Comparison of ENCODE assay signal across 9 cellular contexts in the genomic region with DNA sequence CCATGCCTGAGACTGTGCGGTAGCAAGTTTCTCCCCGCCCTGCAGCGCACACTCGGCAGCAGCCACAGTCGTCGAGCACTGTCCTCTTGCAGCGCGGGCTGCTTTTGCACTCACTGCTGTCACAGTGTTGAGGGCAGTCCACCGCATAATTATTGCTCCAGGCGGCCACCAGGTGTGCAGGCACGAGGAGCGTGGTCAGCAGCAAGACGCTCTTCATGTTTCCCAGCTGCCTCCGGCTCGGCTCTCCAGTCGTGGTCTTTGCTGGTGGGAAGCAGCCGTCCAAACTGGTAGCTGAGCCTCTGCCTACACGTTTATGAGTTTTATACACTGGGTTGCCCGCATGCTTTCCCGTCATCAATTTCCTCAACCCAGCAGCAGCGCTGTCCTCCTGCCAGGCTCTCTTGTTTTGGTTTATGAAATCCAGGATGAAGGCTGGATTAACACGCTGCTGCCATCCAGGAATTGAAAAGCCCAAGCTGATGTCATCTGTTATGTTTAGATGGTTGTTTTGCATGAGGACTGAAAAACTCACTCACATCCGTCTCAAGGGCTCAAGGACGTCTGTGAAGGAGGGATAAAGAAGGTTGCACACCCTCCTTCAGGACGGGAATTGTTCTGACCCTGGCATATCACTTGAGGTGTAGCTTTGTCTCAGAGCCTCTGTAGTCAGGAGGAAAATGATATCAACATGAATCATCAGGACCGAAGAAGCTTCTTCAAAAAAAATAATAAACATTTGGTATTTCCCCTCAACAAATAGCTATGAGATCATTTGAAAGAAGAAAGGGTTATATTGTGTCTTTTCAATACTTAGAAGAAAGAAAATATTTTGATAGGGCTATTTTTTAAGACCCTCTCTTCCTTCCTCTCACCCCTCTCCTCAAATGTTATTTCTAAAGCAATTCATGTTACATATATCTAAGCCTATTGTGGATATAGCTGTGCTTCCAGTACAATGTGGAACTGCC.
A peak's percentile ranks its signal among the peaks of the same experiment; 100 is the strongest.
DNase-seq lines count a peak whose midpoint lies in the region; ATAC-seq and TF ChIP-seq lines count a peak whose summit lies in the region.
"Had no signal": no experiment of that assay in that cellular context is flagged by ENCODE, and none has a peak within 500 bp of the region (broad histone marks: within the 10 kb centered on the region; RNA-seq: fewer than 3 reads in every experiment).

A gene with protein sequence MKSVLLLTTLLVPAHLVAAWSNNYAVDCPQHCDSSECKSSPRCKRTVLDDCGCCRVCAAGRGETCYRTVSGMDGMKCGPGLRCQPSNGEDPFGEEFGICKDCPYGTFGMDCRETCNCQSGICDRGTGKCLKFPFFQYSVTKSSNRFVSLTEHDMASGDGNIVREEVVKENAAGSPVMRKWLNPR (minus strand): TSS at position 293 of the 968 bp plus-strand sequence. CDS start 76 bp downstream, at position 217.

- no peaks in the 10 kb centered on the region for H3K9me3 ChIP-seq in adipocyte (ENCODE audit: control insufficient read depth, low read length)

- H3K9ac ChIP-seq in adipocyte (ENCODE audit: low read length), result peak within 1 kb of the TSS; percentile 30

- H3K36me3 ChIP-seq in adipocyte (ENCODE audit: control insufficient read depth, insufficient read depth, low read length, severe bottlenecking), result no peaks in the 10 kb centered on the region

- ATAC-seq in HG03342 (IDR thresholded peaks at IDR 0.05; ENCODE audit: unreplicated experiment), result no peak
- ATAC-seq: GM12878 had no signal

- no peaks in the 10 kb centered on the region for H3K27me3 ChIP-seq in adipocyte (replicated peaks; ENCODE audit: control insufficient read depth, insufficient read depth, low read length)

- H3K4me3 ChIP-seq in adipocyte (ENCODE audit: low read length), result peak within 1 kb of the TSS; percentile 72
- H3K4me3 ChIP-seq: GM12878 had no signal

- DNase-seq in GM03348 (ENCODE audit: low spot score), result peak; percentile 59
- DNase-seq in adipocyte (ENCODE audit: low read depth), result peak; percentile 74
- DNase-seq in kidney glomerular epithelial cell (lab: John Stamatoyannopoulos, UW), result peak; percentile 86
- DNase-seq in activated gamma-delta T cell (lab: John Stamatoyannopoulos, UW), result no peak
- DNase-seq in DMS153 treated with DMSO at 0.1 percent for 48 hours (lab: John Stamatoyannopoulos, UW; ENCODE audit: unreplicated experiment), result no peak
- no peak for DNase-seq in activated effector memory CD4-positive, alpha-beta T cell treated with anti-CD3 and anti-CD28 coated beads, Interleukin-2, amount 50 U/mL, for 16 hours

- no peak within 1 kb of the TSS for H3K27ac ChIP-seq in 22Rv1

- peaks cover 18% of the 10 kb centered on the region for H3K4me1 ChIP-seq in adipocyte (ENCODE audit: control insufficient read depth, insufficient read depth, low read length)

- peak; percentile 25; the same call in 1 of the 2 replicates for TF ChIP-seq CTCF in 22Rv1 (IDR thresholded peaks at IDR 0.05)

Comparison
In these comparisons a context has a peak if more than half of its experiments do, and no peak if none do; other contexts are left out.
1. DNase-seq: peak in GM03348 (single experiment), adipocyte (single experiment) and kidney glomerular epithelial cell (single experiment); none in activated gamma-delta T cell (single experiment), DMS153 treated with DMSO at 0.1 percent for 48 hours (single experiment) and activated effector memory CD4-positive, alpha-beta T cell treated with anti-CD3 and anti-CD28 coated beads, Interleukin-2, amount 50 U/mL, for 16 hours (single experiment).